ENCODE assay signal across 1 cellular context in genomic region chr4:94497690-94498089, GRCh38.
TF ChIP-seq lines count a peak whose summit lies in the region.

No MANE protein-coding gene starts in this region.

TF ChIP-seq in GM23338, 12 proteins besides CTCF, POLR2A, EP300 and RAD21 (continued from another document):
- TF ChIP-seq REST (IDR thresholded peaks at IDR 0.05; ENCODE audit: unreplicated experiment) (no peak), EZH2 (IDR thresholded peaks at IDR 0.05; ENCODE audit: low read depth, unreplicated experiment) (no peak)
TF ChIP-seq in GM23338: peak in this region for 0.
